In the genomic region with DNA sequence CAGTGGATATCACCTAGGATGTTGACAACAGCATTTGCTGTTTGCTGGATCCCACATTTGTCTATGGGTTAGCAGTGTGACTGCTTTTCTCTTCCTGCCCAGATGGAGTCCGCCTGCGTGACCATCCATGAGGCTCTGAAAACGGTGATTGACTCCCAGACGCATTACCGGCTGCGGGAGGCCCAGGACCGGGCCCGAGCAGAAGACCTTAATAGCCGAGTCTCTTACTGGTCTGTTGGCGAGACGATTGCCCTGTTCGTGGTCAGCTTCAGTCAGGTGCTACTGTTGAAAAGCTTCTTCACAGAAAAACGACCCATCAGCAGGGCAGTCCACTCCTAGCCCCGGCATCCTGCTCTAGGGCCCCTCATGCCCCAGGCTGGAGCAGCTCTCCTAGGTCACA, we compare ENCODE assay signal across 8 cellular contexts. TPM values are rescaled to one million over a fixed set of nuclear protein-coding genes. Genes with fewer than 3 reads are reported as not detected.
"Had no signal": no experiment of that assay in that cellular context is flagged by ENCODE, and none has a peak within 500 bp of the region (broad histone marks: within the 10 kb centered on the region; RNA-seq: fewer than 3 reads in every experiment).

No MANE protein-coding gene starts in this region.

- H2AFZ ChIP-seq: GM23248 had no signal

- H3K4me1 ChIP-seq: HAP-1 had no signal

- DNase-seq: GM23248, GOT3, H7, IMR-90 had no signal

- FAIRE-seq: HTR-8/SVneo, K562 had no signal

- H3K27ac ChIP-seq: GM23248 had no signal

- H3K4me3 ChIP-seq: GM23248, HAP-1, K562 had no signal

- H3K9ac ChIP-seq: GM23248 had no signal

- H3K9me3 ChIP-seq: HAP-1 had no signal

RNA-seq across cellular contexts. Expression of a gene that starts 39.4 kb away (rescaled TPM):
- total RNA-seq: GM23248, H7, HT-29, IMR-90, K562 had no signal
- polyA plus RNA-seq: GM23248, IMR-90 had no signal
